Comparison of ENCODE assay signal across 8 cellular contexts in genomic region chr3:71128951-71129350, GRCh38.
A peak's percentile ranks its signal among the peaks of the same experiment; 100 is the strongest.
DNase-seq lines count a peak whose midpoint lies in the region; ATAC-seq, FAIRE-seq and TF ChIP-seq lines count a peak whose summit lies in the region.

No MANE protein-coding gene starts in this region.

- no peaks in the 10 kb centered on the region for H3K27me3 Mint-ChIP-seq in activated naive CD4-positive, alpha-beta T cell treated with anti-CD3 and anti-CD28 coated beads for 36 hours (ENCODE audit: low read depth)
- H3K27me3 Mint-ChIP-seq in mesothelial cell of epicardium (ENCODE audit: low read depth) = no peaks in the 10 kb centered on the region
- H3K27me3 Mint-ChIP-seq in CD14-positive monocyte (ENCODE audit: low read depth in 3 of 3) = no peaks in the 10 kb centered on the region

- intact Hi-C loops in activated naive CD4-positive, alpha-beta T cell treated with anti-CD3 and anti-CD28 coated beads for 36 hours (cut with micrococcal nuclease) = loop anchor here (1.0 to 5.0 kb wide), 5 partner anchors 42 to 363 kb away; no protein-coding TSS in a partner anchor
- intact Hi-C loops in K562 (cut with micrococcal nuclease) = no loop called here
- intact Hi-C loops in CD14-positive monocyte (cut with micrococcal nuclease) = no loop called here

- H3K9me3 ChIP-seq in K562 (replicated peaks; ENCODE audit: control insufficient read depth, insufficient read depth, low read depth, low read length) (no peaks in the 10 kb centered on the region), upper lobe of left lung (no peaks in the 10 kb centered on the region)

- TF ChIP-seq POLR2A in K562 (conservative IDR thresholded peaks at IDR 0.05) (no peak), upper lobe of left lung (IDR thresholded peaks at IDR 0.05) (no peak)

- no peak for FAIRE-seq in K562 (lab: Jason Lieb, UNC)

- H3K4me3 ChIP-seq in K562 (peak overlapping the region; percentile 43), upper lobe of left lung (peak overlapping the region; percentile 44 to 53 (median 52))

- no peak for DNase-seq in activated naive CD4-positive, alpha-beta T cell treated with anti-CD3 and anti-CD28 coated beads for 36 hours
- no peak for DNase-seq in activated naive CD4-positive, alpha-beta T cell (lab: John Stamatoyannopoulos, UW)
- DNase-seq in K562 (ENCODE audit: extremely low read depth in 1 of 4, low spot score in 3 of 4) = peak in 1 of 4 experiments; percentile 21
- no peak for DNase-seq in mesothelial cell of epicardium (ENCODE audit: low spot score in 2 of 2, unreplicated experiment in 2 of 2)
- DNase-seq in upper lobe of left lung = no peak
- DNase-seq in CD14-positive monocyte (ENCODE audit: low spot score) = no peak
- DNase-seq in DMS153 (lab: John Stamatoyannopoulos, UW) = no peak

- POLR2A ChIA-PET in K562 (lab: Yijun Ruan, JAX) = interaction anchor here (0.6 to 0.7 kb wide), 2 partner anchors 36 to 198 kb away, joined by 3 to 7 read pairs; no protein-coding TSS in a partner anchor

- 0% methylated on average over 6 of the region's 6 CpGs for WGBS in K562 (ENCODE audit: insufficient coverage, low coverage, missing lambda C conversion rate)
- 6 to 9% methylated on average over 6 of the region's 6 CpGs for WGBS in upper lobe of left lung, 2 donors

- H3K9ac ChIP-seq in K562 (ENCODE audit: insufficient read depth in 1 of 2, low read depth in 2 of 2, low read length in 2 of 2) = peak overlapping the region in 1 of 2 experiments; percentile 74; a peak in 2 of 4 replicates

- H3K27me3 ChIP-seq in K562 (ENCODE audit: control insufficient read depth in 2 of 2, insufficient read depth in 2 of 2, low read length in 2 of 2) (no peaks in the 10 kb centered on the region), upper lobe of left lung (no peaks in the 10 kb centered on the region)

- H3K4me1 Mint-ChIP-seq in activated naive CD4-positive, alpha-beta T cell treated with anti-CD3 and anti-CD28 coated beads for 36 hours (ENCODE audit: low read depth) = peaks cover 62% of the 10 kb centered on the region
- H3K4me1 Mint-ChIP-seq in mesothelial cell of epicardium = peaks cover 74% of the 10 kb centered on the region
- peaks cover 37% of the 10 kb centered on the region for H3K4me1 Mint-ChIP-seq in CD14-positive monocyte

- CTCF ChIA-PET in activated naive CD4-positive, alpha-beta T cell treated with anti-CD3 and anti-CD28 coated beads for 36 hours (lab: Charles Lee) = interaction anchor here (0.6 kb wide), 1 partner anchor 72 kb away, joined by 3 read pairs; no protein-coding TSS in a partner anchor
- CTCF ChIA-PET in K562 (lab: Yijun Ruan, JAX; ENCODE audit: low intra/inter-chr PET ratio) = no interaction called here

- TF ChIP-seq EP300 in K562 (IDR thresholded peaks at IDR 0.05; ENCODE audit: low read length) (no peak), upper lobe of left lung (IDR thresholded peaks at IDR 0.05) (no peak)

- ATAC-seq in K562 = no peak
- ATAC-seq in upper lobe of left lung (ENCODE audit: low FRiP score in 2 of 2) = no peak
- no peak for ATAC-seq in GM19351 (IDR thresholded peaks at IDR 0.05; ENCODE audit: unreplicated experiment)

- H3K4me1 ChIP-seq in K562 (replicated peaks in 1 of 2; ENCODE audit: control insufficient read depth in 2 of 2, insufficient read depth in 2 of 2, low read length in 2 of 2) (peaks cover 0 to 27% of the 10 kb centered on the region in 2 experiments; a peak in 3 of 5 replicates), upper lobe of left lung (peaks cover 32 to 64% (median 39%) of the 10 kb centered on the region in 4 donors)

- H3K27ac Mint-ChIP-seq in activated naive CD4-positive, alpha-beta T cell treated with anti-CD3 and anti-CD28 coated beads for 36 hours = peak overlapping the region; percentile 96
- H3K27ac Mint-ChIP-seq in mesothelial cell of epicardium (peak overlapping the region; percentile 98), CD14-positive monocyte (peak overlapping the region in 1 of 7 donors; percentile 68)

- no TSS peak for BruUV-seq in K562 (replicated peaks; lab: Mats Ljungman, UMichigan)

- H3K27ac ChIP-seq in K562 (ENCODE audit: extremely low read depth, low read depth, low read length) (peak overlapping the region; percentile 83), upper lobe of left lung (peak overlapping the region; percentile 82 to 92 (median 86))

- TF ChIP-seq CTCF in K562 (IDR thresholded peaks at IDR 0.05 in 2 of 3, conservative IDR thresholded peaks at IDR 0.05 in 1 of 3; ENCODE audit: insufficient read depth in 2 of 3, low read depth in 1 of 3, low read length in 3 of 3) (no peak), mesothelial cell of epicardium (IDR thresholded peaks at IDR 0.05; ENCODE audit: unreplicated experiment) (no peak), upper lobe of left lung (IDR thresholded peaks at IDR 0.05) (no peak), CD14-positive monocyte (IDR thresholded peaks at IDR 0.05) (no peak)

- H3K9me1 ChIP-seq in K562 (ENCODE audit: control insufficient read depth, insufficient read depth, low read length) = no peaks in the 10 kb centered on the region

- no peaks in the 10 kb centered on the region for H3K9me3 Mint-ChIP-seq in activated naive CD4-positive, alpha-beta T cell treated with anti-CD3 and anti-CD28 coated beads for 36 hours
- no peaks in the 10 kb centered on the region for H3K9me3 Mint-ChIP-seq in mesothelial cell of epicardium
- H3K9me3 Mint-ChIP-seq in CD14-positive monocyte = no peaks in the 10 kb centered on the region

- no peaks in the 10 kb centered on the region for H4K20me1 ChIP-seq in K562 (replicated peaks; ENCODE audit: control insufficient read depth, insufficient read depth, low read length)

- H3K4me2 ChIP-seq in K562 (ENCODE audit: insufficient read depth, low read length) = peak overlapping the region; percentile 80

- no peak for TF ChIP-seq RAD21 in K562 (CRISPR knock-in tag; conservative IDR thresholded peaks at IDR 0.05 in 1 of 2, IDR thresholded peaks at IDR 0.05 in 1 of 2)

- peak overlapping the region; percentile 72; the same call in 1 of the 2 replicates for H2AFZ ChIP-seq in K562 (ENCODE audit: low read depth, low read length)

- H3K79me2 ChIP-seq in K562 (ENCODE audit: control insufficient read depth, insufficient read depth, low read length) = peaks cover 54% of the 10 kb centered on the region

- in situ Hi-C loops in K562 (cut with MboI) = no loop called here

- H3K36me3 Mint-ChIP-seq in activated naive CD4-positive, alpha-beta T cell treated with anti-CD3 and anti-CD28 coated beads for 36 hours (ENCODE audit: low read depth) = no peaks in the 10 kb centered on the region
- H3K36me3 Mint-ChIP-seq in mesothelial cell of epicardium (no peaks in the 10 kb centered on the region), CD14-positive monocyte (peaks cover 7 to 9% of the 10 kb centered on the region in 2 donors)

- peak overlapping the region; percentile 88 for H3K4me3 Mint-ChIP-seq in activated naive CD4-positive, alpha-beta T cell treated with anti-CD3 and anti-CD28 coated beads for 36 hours
- H3K4me3 Mint-ChIP-seq in mesothelial cell of epicardium = peak overlapping the region; percentile 69
- no peak overlapping the region for H3K4me3 Mint-ChIP-seq in CD14-positive monocyte

- no peaks in the 10 kb centered on the region for H3K36me3 ChIP-seq in K562 (ENCODE audit: control insufficient read depth, insufficient read depth, low read length)
- no peaks in the 10 kb centered on the region for H3K36me3 ChIP-seq in upper lobe of left lung

TF ChIP-seq in K562, 482 proteins besides CTCF, POLR2A, EP300 and RAD21 (continues in another document):
- TF ChIP-seq CEBPG (CRISPR knock-in tag; IDR thresholded peaks at IDR 0.05) (no peak), CEBPG (tag; conservative IDR thresholded peaks at IDR 0.05 in 1 of 2, IDR thresholded peaks at IDR 0.05 in 1 of 2) (no peak)

Comparison
In these comparisons a context has a peak if more than half of its experiments do, and no peak if none do; other contexts are left out.
1. H3K4me3 Mint-ChIP-seq: peak in activated naive CD4-positive, alpha-beta T cell treated with anti-CD3 and anti-CD28 coated beads for 36 hours (single experiment) and mesothelial cell of epicardium (single experiment); none in CD14-positive monocyte (0 of 2).